8 cellular contexts compared by ENCODE assay signal in genomic region chr16:70800306-70800705, GRCh38. TPM values are rescaled to one million over a fixed set of nuclear protein-coding genes. Genes with fewer than 3 reads are reported as not detected.
DNase-seq lines count a peak whose midpoint lies in the region; ATAC-seq and TF ChIP-seq lines count a peak whose summit lies in the region.

No MANE protein-coding gene starts in this region.

- H3K9me3 ChIP-seq in heart right ventricle (peaks cover 0 to 22% (median 0%) of the 10 kb centered on the region in 11 donors), stomach (peaks cover 0 to 12% (median 4%) of the 10 kb centered on the region in 4 donors)

- DNase-seq in heart right ventricle (no peak), Right ventricle myocardium inferior (ENCODE audit: missing footprints) (no peak), immature natural killer cell (peak in 1 of 3 donors; percentile 4), stomach (no peak), islet precursor cell (no peak)
- DNase-seq in activated CD8-positive, alpha-beta T cell treated with anti-CD3 and anti-CD28 coated beads, Interleukin-2, amount 10 ng/mL, durations not matched to agents 7 days and 5 days, result peak; percentile 30

- TF ChIP-seq CTCF in heart right ventricle (IDR thresholded peaks at IDR 0.05), result no peak
- TF ChIP-seq CTCF in stomach (IDR thresholded peaks at IDR 0.05), result no peak

- TF ChIP-seq EP300 in stomach (IDR thresholded peaks at IDR 0.05), result no peak

- H3K27ac ChIP-seq in heart right ventricle, result peak overlapping the region in 3 of 10 donors; percentile 17 to 82 (median 67)
- peak overlapping the region in 4 of 5 donors; percentile 66 to 83 (median 78) for H3K27ac ChIP-seq in stomach

- no peaks in the 10 kb centered on the region for H3K36me3 Mint-ChIP-seq in activated CD8-positive, alpha-beta T cell treated with anti-CD3 and anti-CD28 coated beads, Interleukin-2, amount 10 ng/mL, durations not matched to agents 7 days and 5 days (ENCODE audit: low read depth)
- no peaks in the 10 kb centered on the region for H3K36me3 Mint-ChIP-seq in immature natural killer cell

- H3K27ac Mint-ChIP-seq in activated CD8-positive, alpha-beta T cell treated with anti-CD3 and anti-CD28 coated beads, Interleukin-2, amount 10 ng/mL, durations not matched to agents 7 days and 5 days, result peak overlapping the region; percentile 92
- H3K27ac Mint-ChIP-seq in immature natural killer cell, result peak overlapping the region; percentile 83 to 91 (median 88)

- ATAC-seq in heart right ventricle (peak in 1 of 8 donors; percentile 25), Right ventricle myocardium inferior (no peak), HG02852 (IDR thresholded peaks at IDR 0.05; ENCODE audit: unreplicated experiment) (no peak), HG02840 (IDR thresholded peaks at IDR 0.05; ENCODE audit: low FRiP score, unreplicated experiment) (no peak)
- ATAC-seq in activated CD8-positive, alpha-beta T cell treated with anti-CD3 and anti-CD28 coated beads, Interleukin-2, amount 10 ng/mL, durations not matched to agents 7 days and 5 days, result peak; percentile 3

- intact Hi-C loops in heart right ventricle (cut with DNase I) (no loop called here), Right ventricle myocardium inferior (cut with DNase I) (no loop called here), stomach (cut with DNase I; ENCODE audit: low total_unique reads) (no loop called here)

- H3K4me1 ChIP-seq in heart right ventricle, result peaks cover 5 to 26% (median 16%) of the 10 kb centered on the region in 9 donors
- H3K4me1 ChIP-seq in stomach, result peaks cover 13 to 38% (median 25%) of the 10 kb centered on the region in 4 donors

- peaks cover 0 to 5% (median 0%) of the 10 kb centered on the region in 7 donors for H3K27me3 ChIP-seq in heart right ventricle
- H3K27me3 ChIP-seq in stomach, result peaks cover 0 to 4% (median 0%) of the 10 kb centered on the region in 3 donors

- H3K36me3 ChIP-seq in heart right ventricle, result peaks cover 0 to 18% (median 0%) of the 10 kb centered on the region in 9 donors
- peaks cover 0 to 14% (median 2%) of the 10 kb centered on the region in 4 donors for H3K36me3 ChIP-seq in stomach

- H3K4me3 ChIP-seq in heart right ventricle (peak overlapping the region; percentile 71 to 96 (median 82)), stomach (peak overlapping the region; percentile 94 to 97 (median 96))

- no peaks in the 10 kb centered on the region for H3K27me3 Mint-ChIP-seq in activated CD8-positive, alpha-beta T cell treated with anti-CD3 and anti-CD28 coated beads, Interleukin-2, amount 10 ng/mL, durations not matched to agents 7 days and 5 days (ENCODE audit: low read depth)
- peaks cover 1 to 7% (median 3%) of the 10 kb centered on the region in 3 donors for H3K27me3 Mint-ChIP-seq in immature natural killer cell (ENCODE audit: low read depth in 3 of 3)

- 16 to 18% methylated on average over 7 of the region's 7 CpGs for WGBS in heart right ventricle, 2 donors
- 7 to 18% (median 11%) methylated on average over 6 to 7 of the region's 7 CpGs for WGBS in stomach, 5 donors

- CTCF ChIA-PET in activated CD8-positive, alpha-beta T cell treated with anti-CD3 and anti-CD28 coated beads, Interleukin-2, amount 10 ng/mL, durations not matched to agents 7 days and 5 days (lab: Charles Lee), result no interaction called here

- H3K4me3 Mint-ChIP-seq in activated CD8-positive, alpha-beta T cell treated with anti-CD3 and anti-CD28 coated beads, Interleukin-2, amount 10 ng/mL, durations not matched to agents 7 days and 5 days, result peak overlapping the region; percentile 90
- peak overlapping the region; percentile 92 to 96 (median 94) for H3K4me3 Mint-ChIP-seq in immature natural killer cell

- POLR2A ChIA-PET in activated CD8-positive, alpha-beta T cell treated with anti-CD3 and anti-CD28 coated beads, Interleukin-2, amount 10 ng/mL, durations not matched to agents 7 days and 5 days (lab: Charles Lee), result interaction anchor here (1.0 to 1.7 kb wide), 3 partner anchors 10 to 765 kb away, joined by 3 to 11 read pairs (median 4); no protein-coding TSS in a partner anchor

- no peak for TF ChIP-seq POLR2A in stomach (IDR thresholded peaks at IDR 0.05)

- H3K9me3 Mint-ChIP-seq in activated CD8-positive, alpha-beta T cell treated with anti-CD3 and anti-CD28 coated beads, Interleukin-2, amount 10 ng/mL, durations not matched to agents 7 days and 5 days (ENCODE audit: insufficient read depth), result no peaks in the 10 kb centered on the region
- no peaks in the 10 kb centered on the region for H3K9me3 Mint-ChIP-seq in immature natural killer cell

- peaks cover 25% of the 10 kb centered on the region for H3K4me1 Mint-ChIP-seq in activated CD8-positive, alpha-beta T cell treated with anti-CD3 and anti-CD28 coated beads, Interleukin-2, amount 10 ng/mL, durations not matched to agents 7 days and 5 days (ENCODE audit: low read depth)
- peaks cover 26 to 44% of the 10 kb centered on the region in 2 donors for H3K4me1 Mint-ChIP-seq in immature natural killer cell

RNA-seq across cellular contexts. Expression of gene VAC14, which starts 0.7 kb away (rescaled TPM):
- total RNA-seq in heart right ventricle (10 to 100 TPM; 19.2 to 27.9 (median 22.7) TPM), Right ventricle myocardium inferior (21.7 TPM), stomach (10 to 100 TPM; 14.9 to 90.6 (median 54.2) TPM)
- polyA plus RNA-seq in heart right ventricle (10 to 100 TPM; 27.1 to 43.7 TPM), immature natural killer cell (10 to 100 TPM; 19.1 to 42.2 (median 28.1) TPM), stomach (10 to 100 TPM; 22.3 to 33.1 (median 32.1) TPM)
- 10 to 100 TPM; 35.2 to 37.9 TPM for total RNA-seq in activated CD8-positive, alpha-beta T cell treated with anti-CD3 and anti-CD28 coated beads, Interleukin-2, amount 10 ng/mL, durations not matched to agents 7 days and 5 days
